ENCODE assay signal across 11 cellular contexts in genomic region chr9:38311382-38312270, GRCh38.
DNase-seq lines count a peak whose midpoint lies in the region; ATAC-seq and TF ChIP-seq lines count a peak whose summit lies in the region.
"Had no signal": no experiment of that assay in that cellular context is flagged by ENCODE, and none has a peak within 500 bp of the region (broad histone marks: within the 10 kb centered on the region; RNA-seq: fewer than 3 reads in every experiment).

No MANE protein-coding gene starts in this region.

- peaks cover 11 to 31% (median 28%) of the 10 kb centered on the region in 4 donors for H3K4me1 ChIP-seq in esophagus muscularis mucosa
- H3K4me1 ChIP-seq in mesodermal cell (ENCODE audit: control insufficient read depth, insufficient read depth, low read length, poor library complexity, severe bottlenecking): peaks cover 22% of the 10 kb centered on the region
- H3K4me1 ChIP-seq: spleen had no signal

- TF ChIP-seq EP300 in esophagus muscularis mucosa (IDR thresholded peaks at IDR 0.05): no peak

- 54% methylated on average over 14 of the region's 16 CpGs for WGBS in esophagus muscularis mucosa
- WGBS in mesodermal cell (ENCODE audit: insufficient coverage in 2 of 2), 2 experiments: 68 to 74% methylated on average over 10 to 16 of the region's 16 CpGs

- peak overlapping the region in 3 of 4 donors; percentile 52 to 67 (median 54) for H3K27ac ChIP-seq in esophagus muscularis mucosa (replicated peaks in 1 of 4)
- H3K27ac ChIP-seq in mesodermal cell (ENCODE audit: low read depth, low read length, severe bottlenecking): peak overlapping the region; percentile 45
- H3K27ac ChIP-seq: PC-9, spleen had no signal

- TF ChIP-seq CTCF in esophagus muscularis mucosa (IDR thresholded peaks at IDR 0.05): no peak

- peak; percentile 62 for DNase-seq in DMS153 (lab: John Stamatoyannopoulos, UW)
- DNase-seq in Kasumi-1 (lab: John Stamatoyannopoulos, UW): peak; percentile 25 to 33
- no peak for DNase-seq in esophagus muscularis mucosa (ENCODE audit: extremely low spot score)
- DNase-seq in anterior cingulate cortex (lab: John Stamatoyannopoulos, UW): no peak
- DNase-seq in stimulated activated CD8-positive, alpha-beta memory T cell treated with anti-CD3 and anti-CD28 coated beads, Interleukin-4, amount 100 ng/mL, for 48 hours: no peak
- no peak for DNase-seq in mesenteric fat pad (ENCODE audit: low spot score)
- DNase-seq: PC-9, spleen, T1000 had no signal

- H3K9me3 ChIP-seq in esophagus muscularis mucosa: no peaks in the 10 kb centered on the region
- no peaks in the 10 kb centered on the region for H3K9me3 ChIP-seq in mesodermal cell (ENCODE audit: control insufficient read depth, low read length)
- H3K9me3 ChIP-seq: spleen had no signal

- ATAC-seq in HG03457 (IDR thresholded peaks at IDR 0.05; ENCODE audit: unreplicated experiment): no peak

- no peaks in the 10 kb centered on the region for H3K27me3 ChIP-seq in esophagus muscularis mucosa

- H3K36me3 ChIP-seq in esophagus muscularis mucosa (no peaks in the 10 kb centered on the region), mesodermal cell (ENCODE audit: control insufficient read depth, insufficient read depth, low read length) (no peaks in the 10 kb centered on the region)
- H3K36me3 ChIP-seq: spleen had no signal

- peak overlapping the region; percentile 1 to 35 (median 4) for H3K4me3 ChIP-seq in esophagus muscularis mucosa
- H3K4me3 ChIP-seq in mesodermal cell (ENCODE audit: extremely low read depth, insufficient read depth, low read length, poor library complexity, severe bottlenecking): no peak overlapping the region
- H3K4me3 ChIP-seq: PC-9, spleen had no signal

- TF ChIP-seq POLR2A in esophagus muscularis mucosa (IDR thresholded peaks at IDR 0.05; ENCODE audit: low read depth): no peak

- intact Hi-C loops in esophagus muscularis mucosa (cut with DNase I): no loop called here

Comparison
In these comparisons a context has a peak if more than half of its experiments do, and no peak if none do; other contexts are left out.
1. DNase-seq: peak in DMS153 (single experiment) and Kasumi-1 (2 of 2); none in esophagus muscularis mucosa (single experiment), anterior cingulate cortex (0 of 58), stimulated activated CD8-positive, alpha-beta memory T cell treated with anti-CD3 and anti-CD28 coated beads, Interleukin-4, amount 100 ng/mL, for 48 hours (single experiment) and mesenteric fat pad (single experiment).